Comparison of ENCODE assay signal across 10 cellular contexts in the genomic region with DNA sequence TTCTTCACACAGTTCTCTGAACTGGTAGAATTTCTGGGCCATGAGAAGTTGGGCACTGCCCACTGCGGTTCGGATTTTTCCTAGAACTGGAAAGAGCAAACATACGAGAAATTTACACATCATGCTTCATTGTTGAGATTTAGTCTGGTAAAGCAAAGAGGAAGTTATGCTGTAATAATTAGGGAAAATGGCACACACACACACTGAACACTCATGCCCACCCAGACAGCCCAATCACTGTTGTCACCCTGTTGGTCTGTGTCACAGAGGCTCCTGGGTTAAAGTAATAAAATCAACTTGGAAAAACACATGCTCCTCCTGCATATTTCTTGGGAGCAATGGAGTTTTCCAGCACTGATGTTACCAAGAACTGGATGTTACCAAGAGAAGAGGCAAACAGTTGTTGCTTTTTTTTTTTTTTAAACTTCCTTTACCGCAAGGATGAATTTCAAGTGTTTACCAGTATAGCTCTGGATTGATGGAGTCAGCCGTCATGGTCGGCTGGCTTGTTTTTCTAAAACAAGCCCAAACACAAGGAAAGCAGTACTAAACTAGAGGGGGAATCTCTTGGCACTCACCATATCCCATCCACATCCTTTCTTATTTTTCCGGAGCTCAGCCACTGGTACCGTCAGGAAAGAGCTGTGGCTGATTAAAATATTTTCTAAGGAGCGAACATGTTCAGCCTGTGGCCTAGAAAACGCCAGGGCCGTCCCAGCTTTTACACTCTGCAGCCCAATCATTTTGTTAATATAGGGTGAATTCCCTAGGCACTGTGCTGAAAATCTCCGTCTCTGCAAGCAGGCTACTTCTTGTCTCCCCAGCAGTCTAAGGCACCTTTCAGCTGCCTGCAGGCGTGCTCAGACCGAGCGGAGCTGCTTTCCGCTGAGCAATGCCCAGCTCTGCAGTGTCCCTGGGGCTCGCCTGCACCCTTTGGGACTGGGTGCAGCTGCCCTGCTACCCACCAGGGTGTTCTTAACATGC. TPM values are rescaled to one million over a fixed set of nuclear protein-coding genes. Genes with fewer than 3 reads are reported as not detected.
A peak's percentile ranks its signal among the peaks of the same experiment; 100 is the strongest.
DNase-seq lines count a peak whose midpoint lies in the region; FAIRE-seq and TF ChIP-seq lines count a peak whose summit lies in the region.
"Had no signal": no experiment of that assay in that cellular context is flagged by ENCODE, and none has a peak within 500 bp of the region (broad histone marks: within the 10 kb centered on the region; RNA-seq: fewer than 3 reads in every experiment).

No MANE protein-coding gene starts in this region.

- no peak overlapping the region for H3K9ac ChIP-seq in H1 (replicated peaks in 1 of 4; ENCODE audit: extremely low read depth in 1 of 4, low read depth in 3 of 4, low read length in 3 of 4)
- H3K9ac ChIP-seq in neural progenitor cell: no peak overlapping the region
- no peak overlapping the region for H3K9ac ChIP-seq in smooth muscle cell (ENCODE audit: low read depth)

- CTCF ChIA-PET in H1 (lab: Charles Lee; ENCODE audit: partially characterized antibody): interaction anchor here (0.5 to 3.5 kb wide), 9 partner anchors 9 to 91 kb away, joined by 3 to 12 read pairs (median 4); no protein-coding TSS in a partner anchor

- H2BK12ac ChIP-seq in H1 (ENCODE audit: low read depth, low read length): no peak overlapping the region; the same call in 1 of the 2 replicates

- TF ChIP-seq CTCF in H1 (IDR thresholded peaks at IDR 0.05; ENCODE audit: control extremely low read depth in 1 of 3, insufficient read depth in 1 of 3, low read depth in 1 of 3, low read length in 3 of 3): no peak
- no peak for TF ChIP-seq CTCF in neural progenitor cell (IDR thresholded peaks at IDR 0.05)
- no peak for TF ChIP-seq CTCF in ovary (IDR thresholded peaks at IDR 0.05)
- TF ChIP-seq CTCF in smooth muscle cell (IDR thresholded peaks at IDR 0.05; ENCODE audit: borderline replicate concordance, insufficient read depth, poor library complexity, severe bottlenecking): no peak

- no peak overlapping the region for H4K5ac ChIP-seq in H1 (ENCODE audit: insufficient read length, low read depth, low read length)

- H3K56ac ChIP-seq in H1 (replicated peaks; ENCODE audit: insufficient read length, low read depth, low read length): no peak overlapping the region

- no peaks in the 10 kb centered on the region for H3K79me2 ChIP-seq in H1 (ENCODE audit: control insufficient read depth in 1 of 2, insufficient read depth in 2 of 2, low read length in 2 of 2)
- H3K79me2 ChIP-seq in neural progenitor cell (ENCODE audit: low read depth): no peaks in the 10 kb centered on the region
- no peaks in the 10 kb centered on the region for H3K79me2 ChIP-seq in smooth muscle cell (ENCODE audit: low read depth)

- no peak overlapping the region for H3K4ac ChIP-seq in H1 (replicated peaks; ENCODE audit: insufficient read length, low read depth, low read length)

- H4K91ac ChIP-seq in H1 (replicated peaks; ENCODE audit: insufficient read length, low read length): no peak overlapping the region

- FAIRE-seq in H1 (lab: Jason Lieb, UNC): no peak

- TF ChIP-seq EP300 in H1 (IDR thresholded peaks at IDR 0.05; ENCODE audit: borderline replicate concordance in 1 of 2, low read depth in 2 of 2, low read length in 2 of 2) (no peak), ovary (IDR thresholded peaks at IDR 0.05) (no peak)

- POLR2A ChIA-PET in H1 (lab: Charles Lee; ENCODE audit: partially characterized antibody): interaction anchor here (0.5 to 1.5 kb wide), 5 partner anchors 10 to 95 kb away, joined by 3 to 5 read pairs (median 3); no protein-coding TSS in a partner anchor

- H3K4me1 Mint-ChIP-seq in neural progenitor cell: peaks cover 29% of the 10 kb centered on the region

- H3F3A ChIP-seq in neural progenitor cell (ENCODE audit: low read depth) (peaks cover 22% of the 10 kb centered on the region), smooth muscle cell (ENCODE audit: low read depth) (peaks cover 13% of the 10 kb centered on the region)

- H3K27ac ChIP-seq in H1 (ENCODE audit: low read depth, low read length): no peak overlapping the region
- H3K27ac ChIP-seq in neural progenitor cell: peak overlapping the region; percentile 41
- no peak overlapping the region for H3K27ac ChIP-seq in ovary
- no peak overlapping the region for H3K27ac ChIP-seq in smooth muscle cell (ENCODE audit: low read depth)

- DNase-seq in DMS79 (lab: John Stamatoyannopoulos, UW) (peak; percentile 97), NCI-H2107 (lab: John Stamatoyannopoulos, UW) (peak; percentile 26), H1 (ENCODE audit: low read depth in 1 of 2, low spot score in 2 of 2) (no peak), neural progenitor cell (ENCODE audit: low spot score) (peak; percentile 41), activated T-cell treated with anti-CD3 and anti-CD28 coated beads for 4 hours (no peak), ovary (no peak), smooth muscle cell (lab: John Stamatoyannopoulos, UW; ENCODE audit: unreplicated experiment) (no peak)
- no peak for DNase-seq in activated CD4-positive, alpha-beta T cell treated with anti-CD3 and anti-CD28 coated beads, Interleukin-2, amount 50 U/mL, for 4 hours
- DNase-seq: stimulated activated CD8-positive, alpha-beta memory T cell treated with anti-CD3 and anti-CD28 coated beads, Interleukin-4, amount 100 ng/mL, for 48 hours; T-helper 9 cell had no signal

- H3K27ac Mint-ChIP-seq in neural progenitor cell: peak overlapping the region; percentile 80

- H3K4me1 ChIP-seq in H1 (replicated peaks in 1 of 4; ENCODE audit: control insufficient read depth in 3 of 4, insufficient read depth in 4 of 4, low read length in 3 of 4): peaks cover 0 to 9% (median 0%) of the 10 kb centered on the region in 4 experiments; a peak in 3 of 7 replicates
- H3K4me1 ChIP-seq in neural progenitor cell: peaks cover 21% of the 10 kb centered on the region
- H3K4me1 ChIP-seq in ovary (ENCODE audit: insufficient read depth): no peaks in the 10 kb centered on the region
- peaks cover 13% of the 10 kb centered on the region for H3K4me1 ChIP-seq in smooth muscle cell (ENCODE audit: low read depth)

- H3K23me2 ChIP-seq in H1 (ENCODE audit: low read depth, low read length): no peaks in the 10 kb centered on the region

- H2BK5ac ChIP-seq in H1 (ENCODE audit: low read depth, low read length): peak overlapping the region; percentile 63; the same call in 1 of the 2 replicates

- no peak overlapping the region for H2AK5ac ChIP-seq in H1 (ENCODE audit: low read depth, low read length)

- H3K23ac ChIP-seq in H1 (ENCODE audit: insufficient read length): no peak overlapping the region

- H3K36me3 ChIP-seq in H1 (ENCODE audit: control insufficient read depth in 2 of 4, insufficient read depth in 4 of 4, low read length in 3 of 4) (no peaks in the 10 kb centered on the region), neural progenitor cell (no peaks in the 10 kb centered on the region), ovary (no peaks in the 10 kb centered on the region), smooth muscle cell (ENCODE audit: low read depth) (no peaks in the 10 kb centered on the region)

- H3K14ac ChIP-seq in H1 (ENCODE audit: insufficient read length): no peak overlapping the region

- H2AFZ ChIP-seq in H1 (ENCODE audit: low read length): no peak overlapping the region
- H2AFZ ChIP-seq in neural progenitor cell (replicated peaks): peak overlapping the region; percentile 50
- H2AFZ ChIP-seq in smooth muscle cell (ENCODE audit: low read depth): no peak overlapping the region

- TF ChIP-seq POLR2A in H1 (IDR thresholded peaks at IDR 0.05; ENCODE audit: control extremely low read depth in 1 of 2, low read depth in 2 of 2, low read length in 2 of 2) (no peak), ovary (IDR thresholded peaks at IDR 0.05) (no peak)

- no peak for TF ChIP-seq RAD21 in H1 (IDR thresholded peaks at IDR 0.05 in 1 of 2, conservative IDR thresholded peaks at IDR 0.05 in 1 of 2; ENCODE audit: low read depth in 2 of 2, low read length in 2 of 2)

- H4K20me1 ChIP-seq in H1 (replicated peaks in 1 of 2; ENCODE audit: control insufficient read depth in 1 of 2, insufficient read depth in 2 of 2, low read length in 2 of 2): no peaks in the 10 kb centered on the region
- no peaks in the 10 kb centered on the region for H4K20me1 ChIP-seq in neural progenitor cell (ENCODE audit: low read depth)
- H4K20me1 ChIP-seq in smooth muscle cell (ENCODE audit: low read depth): peaks cover 2% of the 10 kb centered on the region

- peak overlapping the region; percentile 22; the same call in 1 of the 2 replicates for H4K8ac ChIP-seq in H1 (ENCODE audit: extremely low read depth, insufficient read depth, low read length)

- no peaks in the 10 kb centered on the region for H3K79me1 ChIP-seq in H1 (ENCODE audit: low read depth, low read length)

- H3K9me3 ChIP-seq in H1 (ENCODE audit: insufficient read depth in 2 of 2, low read depth in 1 of 2, low read length in 1 of 2): no peaks in the 10 kb centered on the region
- H3K9me3 ChIP-seq in neural progenitor cell (ENCODE audit: low read depth): no peaks in the 10 kb centered on the region
- no peaks in the 10 kb centered on the region for H3K9me3 ChIP-seq in ovary
- no peaks in the 10 kb centered on the region for H3K9me3 ChIP-seq in smooth muscle cell (replicated peaks; ENCODE audit: low read depth)

- no peaks in the 10 kb centered on the region; a peak in 1 of 7 replicates for H3K27me3 ChIP-seq in H1 (replicated peaks in 1 of 4; ENCODE audit: control insufficient read depth in 3 of 4, extremely low read depth in 1 of 4, insufficient read depth in 3 of 4, low read length in 3 of 4)
- H3K27me3 ChIP-seq in neural progenitor cell: no peaks in the 10 kb centered on the region
- H3K27me3 ChIP-seq in ovary: no peaks in the 10 kb centered on the region
- no peaks in the 10 kb centered on the region for H3K27me3 ChIP-seq in smooth muscle cell (ENCODE audit: low read depth)

- H3K18ac ChIP-seq in H1 (ENCODE audit: extremely low read depth, low read length): peak overlapping the region; percentile 40; the same call in 1 of the 2 replicates

- intact Hi-C loops in ovary (cut with DNase I): no loop called here

- H3K27me3 Mint-ChIP-seq in neural progenitor cell (ENCODE audit: insufficient read depth, low read depth): no peaks in the 10 kb centered on the region

- no peak overlapping the region for H3K4me3 Mint-ChIP-seq in neural progenitor cell

- H2BK120ac ChIP-seq in H1 (replicated peaks; ENCODE audit: low read depth, low read length): no peak overlapping the region

- H3K4me2 ChIP-seq in H1 (ENCODE audit: insufficient read depth in 1 of 2, low read depth in 2 of 2, low read length in 2 of 2) (no peak overlapping the region), neural progenitor cell (peak overlapping the region; percentile 16), smooth muscle cell (no peak overlapping the region)

- peak overlapping the region; percentile 84 for H2BK15ac ChIP-seq in H1 (ENCODE audit: low read length)

- peak overlapping the region; percentile 66; the same call in 1 of the 2 replicates for H2BK20ac ChIP-seq in H1 (ENCODE audit: low read length)

- H3K4me3 ChIP-seq in H1 (ENCODE audit: extremely low read depth in 1 of 4, insufficient read depth in 2 of 4, low read depth in 3 of 4, low read length in 4 of 4) (no peak overlapping the region), neural progenitor cell (no peak overlapping the region), ovary (no peak overlapping the region), smooth muscle cell (no peak overlapping the region)

- WGBS in H1 (ENCODE audit: extremely low coverage in 1 of 2, insufficient coverage in 1 of 2, insufficient read length in 1 of 2, insufficient replicate concordance in 2 of 2, low coverage in 1 of 2, low lambda C conversion rate in 2 of 2, missing lambda C conversion rate in 1 of 2), 2 experiments: 82% methylated on average over 17 of the region's 17 CpGs; no CpG with 5 or more reads in 1 of the 2 experiments
- WGBS in ovary, 3 donors: 47 to 63% (median 47%) methylated on average over 17 of the region's 17 CpGs
- WGBS in smooth muscle cell (ENCODE audit: low lambda C conversion rate): 77% methylated on average over 17 of the region's 17 CpGs

- no peaks in the 10 kb centered on the region for H3K36me3 Mint-ChIP-seq in neural progenitor cell

- H3K9me3 Mint-ChIP-seq in neural progenitor cell: no peaks in the 10 kb centered on the region

RNA-seq across cellular contexts. Expression of a gene that starts 58.9 kb away (rescaled TPM):
- total RNA-seq in H1 (2021; fragmentation: NEBNext Ultra II Directional; extraction: Animal tissue kit (Norgen Biotek cat#: 25700)): 259 and 262 TPM in 2 replicates
- polyA plus RNA-seq in H1 (2011; rRNA removed) (256 and 288 TPM in 2 replicates), ovary (10 to 100 TPM; 68.0 to 78.1 TPM), smooth muscle cell (96.7 and 127 TPM in 2 replicates)
- 274 TPM for polyA plus RNA-seq in H1 (2011; cell fraction: cytosol; rRNA removed)
- polyA plus RNA-seq in H1 (2011; cell fraction: nucleus; rRNA removed): 280 TPM
- 212 to 243 TPM (median 229 TPM) in 4 replicates for polyA plus RNA-seq in H1 (2012, experiment 1 of 2)
- 150 TPM for polyA plus RNA-seq in H1 (2012, experiment 2 of 2)
- polyA plus RNA-seq in H1 (2013, experiment 1 of 2): 190 TPM
- 187 TPM for polyA plus RNA-seq in H1 (2013, experiment 2 of 2)
- polyA minus RNA-seq in H1 (2011; rRNA and poly(A)+ RNA removed): 288 and 445 TPM in 2 replicates
- polyA minus RNA-seq in H1 (2011; cell fraction: cytosol; rRNA and poly(A)+ RNA removed): 110 TPM
- 155 TPM for polyA minus RNA-seq in H1 (2011; cell fraction: nucleus; rRNA and poly(A)+ RNA removed)
- total RNA-seq in neural progenitor cell (ENCODE audit: low replicate concordance) (260 and 261 TPM in 2 replicates), ovary (10 to 100 TPM; 30.9 to 93.4 (median 55.6) TPM), smooth muscle cell (143 and 165 TPM in 2 replicates)

Comparison
In these comparisons a context has a peak if more than half of its experiments do, and no peak if none do; other contexts are left out.
1. DNase-seq: peak in DMS79 (single experiment), NCI-H2107 (single experiment) and neural progenitor cell (single experiment); none in H1 (0 of 2), activated T-cell treated with anti-CD3 and anti-CD28 coated beads for 4 hours (single experiment), activated CD4-positive, alpha-beta T cell treated with anti-CD3 and anti-CD28 coated beads, Interleukin-2, amount 50 U/mL, for 4 hours (0 of 2), ovary (0 of 5) and smooth muscle cell (single experiment).